ENCODE assay signal across 19 cellular contexts in the genomic region with DNA sequence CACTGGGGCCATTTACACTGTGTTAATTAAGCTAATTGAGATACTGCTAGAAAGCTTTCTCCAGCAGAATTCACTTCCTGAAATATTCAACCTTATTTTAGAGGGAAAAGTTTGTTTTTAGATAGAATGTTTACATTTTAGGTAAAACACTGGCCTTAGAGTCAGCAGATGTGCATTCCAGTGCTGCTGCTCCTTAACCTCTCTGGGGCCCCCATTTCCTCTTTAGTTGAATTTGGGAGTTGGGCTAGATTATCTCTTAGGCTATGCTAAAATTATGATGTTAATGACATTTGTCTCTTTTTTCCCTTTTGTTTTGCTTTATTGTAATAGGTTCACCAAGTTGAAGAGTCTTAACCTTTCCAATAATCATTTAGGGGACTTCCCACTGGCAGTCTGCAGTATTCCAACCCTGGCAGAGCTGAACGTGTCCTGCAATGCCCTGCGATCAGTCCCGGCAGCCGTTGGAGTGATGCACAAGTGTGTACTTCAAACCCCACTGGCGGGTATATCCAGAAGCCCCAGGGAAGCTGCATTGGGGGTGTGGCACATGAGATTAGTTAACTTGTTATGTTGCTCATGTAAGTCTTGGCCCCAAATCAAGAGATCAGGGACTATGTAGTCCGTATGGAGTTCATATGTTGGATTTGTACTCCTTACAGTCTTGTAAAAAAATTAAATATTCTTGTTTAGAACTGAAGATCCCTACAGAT.
DNase-seq lines count a peak whose midpoint lies in the region; TF ChIP-seq lines count a peak whose summit lies in the region.
"Had no signal": no experiment of that assay in that cellular context is flagged by ENCODE, and none has a peak within 500 bp of the region (broad histone marks: within the 10 kb centered on the region; RNA-seq: fewer than 3 reads in every experiment).

No MANE protein-coding gene starts in this region.

- H3K4me1 ChIP-seq in HEK293 (ENCODE audit: control insufficient read depth, insufficient read depth, low read length): peaks cover 13% of the 10 kb centered on the region

- TF ChIP-seq CTCF in HEK293 (tag by site-specific recombination; IDR thresholded peaks at IDR 0.05) (no peak), choroid plexus epithelial cell (conservative IDR thresholded peaks at IDR 0.05; ENCODE audit: low read depth, low read length) (no peak)

- CTCF ChIA-PET in HEK293 (lab: Yijun Ruan, JAX): interaction anchor here (0.6 to 0.7 kb wide), 2 partner anchors 30 to 307 kb away, joined by 4 read pairs; no protein-coding TSS in a partner anchor

- DNase-seq in D341Med (ENCODE audit: low spot score) (peak; percentile 30), choroid plexus epithelial cell (ENCODE audit: low read depth) (peak; percentile 52), iris pigment epithelial cell (ENCODE audit: low read depth) (peak; percentile 21), HT-29 (ENCODE audit: low spot score) (no peak), HuH-7.5 (ENCODE audit: low spot score) (no peak), SKM-1 treated with dmso at 0.1 percent for 144 hours (lab: John Stamatoyannopoulos, UW; ENCODE audit: unreplicated experiment) (no peak), NCI-H1105 (lab: John Stamatoyannopoulos, UW) (no peak)
- DNase-seq: Caco-2; CD4-positive, alpha-beta T cell; GF-D8; MM.1S; NCI-H1092; NCI-H146; NCI-H2029 treated with DMSO at 0.1 percent for 48 hours; OCI-M1; SHP77; SK-N-SH had no signal

- H3K4me3 ChIP-seq in HEK293 (ENCODE audit: low read depth, low read length) (no peak overlapping the region), choroid plexus epithelial cell (ENCODE audit: low read depth, low read length) (no peak overlapping the region)
- H3K4me3 ChIP-seq: HAP-1 had no signal

- POLR2A ChIA-PET in HEK293 (lab: Yijun Ruan, JAX): no interaction called here

- no peak overlapping the region for H3K27ac ChIP-seq in HEK293 (ENCODE audit: extremely low read depth, low read depth, low read length)

- peaks cover 16 to 19% of the 10 kb centered on the region in 2 experiments for H3K36me3 ChIP-seq in HEK293 (ENCODE audit: control insufficient read depth in 2 of 2, insufficient read depth in 1 of 2, low read length in 2 of 2)
- H3K36me3 ChIP-seq: HAP-1 had no signal

- H3K9me3 ChIP-seq in HEK293 (ENCODE audit: control insufficient read depth, insufficient read depth, low read depth, low read length): no peaks in the 10 kb centered on the region
- H3K9me3 ChIP-seq: Caco-2, HAP-1, SK-N-SH had no signal

TF ChIP-seq in HEK293, 187 proteins besides CTCF, POLR2A, EP300 and RAD21:
- TF ChIP-seq ZNF664 (tag by site-specific recombination; IDR thresholded peaks at IDR 0.05): 0 out of 2 replicates have a peak, but pooled peaks have one; percentile 69
- no peak for TF ChIP-seq ZNF843 (tag by site-specific recombination; IDR thresholded peaks at IDR 0.05)
- no peak for TF ChIP-seq ZNF302 (tag by site-specific recombination; IDR thresholded peaks at IDR 0.05; ENCODE audit: low read depth)
- 0 out of 2 replicates have a peak, but pooled peaks have one; percentile 17 for TF ChIP-seq KLF10 (tag by site-specific recombination; IDR thresholded peaks at IDR 0.05)

Comparison
In these comparisons a context has a peak if more than half of its experiments do, and no peak if none do; other contexts are left out.
1. DNase-seq: peak in D341Med (single experiment), choroid plexus epithelial cell (single experiment) and iris pigment epithelial cell (single experiment); none in HT-29 (single experiment), HuH-7.5 (single experiment), SKM-1 treated with dmso at 0.1 percent for 144 hours (single experiment) and NCI-H1105 (single experiment).